In genomic region chr6:167345960-167346359, GRCh38 we compare ENCODE assay signal across 34 cellular contexts. TPM values are rescaled to one million over a fixed set of nuclear protein-coding genes. Genes with fewer than 3 reads are reported as not detected.
"Had no signal": no experiment of that assay in that cellular context is flagged by ENCODE, and none has a peak within 500 bp of the region (broad histone marks: within the 10 kb centered on the region; RNA-seq: fewer than 3 reads in every experiment).

No MANE protein-coding gene starts in this region.

- H3K36me3 Mint-ChIP-seq: naive thymus-derived CD4-positive, alpha-beta T cell; natural killer cell; stimulated activated memory B cell treated with anti-CD40 and anti-IgM and Interleukin-4, amounts not matched to agents 10 μg/mL and 1 μg/mL and 100 μg/mL, for 72 hours; type B pancreatic cell had no signal

- H3K4me2 ChIP-seq: neural progenitor cell, smooth muscle cell had no signal

- H2AFZ ChIP-seq: neural progenitor cell had no signal

- H3K9me3 ChIP-seq: pancreas, psoas muscle, spleen, suprapubic skin, testis, tibial artery, transverse colon, upper lobe of right lung, uterus had no signal

- H3K27ac ChIP-seq: neural progenitor cell, pancreas, psoas muscle, skin epidermis, spleen, suprapubic skin, testis, tibial artery, transverse colon, upper lobe of right lung, uterus had no signal

- H3K9me3 Mint-ChIP-seq: natural killer cell; nephron; stimulated activated memory B cell treated with anti-CD40 and anti-IgM and Interleukin-4, amounts not matched to agents 10 μg/mL and 1 μg/mL and 100 μg/mL, for 72 hours; stimulated activated naive CD8-positive, alpha-beta T cell treated with anti-CD3 and anti-CD28 coated beads, Interleukin-15, amount 100 ng/mL, for 72 hours; type B pancreatic cell had no signal

- H3K9ac ChIP-seq: neural progenitor cell had no signal

- H3K27ac Mint-ChIP-seq: naive thymus-derived CD4-positive, alpha-beta T cell; natural killer cell; nephron; neural progenitor cell; stimulated activated memory B cell treated with anti-CD40 and anti-IgM and Interleukin-4, amounts not matched to agents 10 μg/mL and 1 μg/mL and 100 μg/mL, for 72 hours; type B pancreatic cell had no signal

- H3K4me3 ChIP-seq: neural progenitor cell, pancreas, psoas muscle, skin epidermis, smooth muscle cell, spleen, suprapubic skin, testis, tibial artery, transverse colon, upper lobe of right lung, uterus had no signal

- ATAC-seq: naive thymus-derived CD4-positive, alpha-beta T cell; natural killer cell; pancreas; psoas muscle; right cardiac atrium; sciatic nerve; stimulated activated memory B cell treated with anti-CD40 and anti-IgM and Interleukin-4, amounts not matched to agents 10 μg/mL and 1 μg/mL and 100 μg/mL, for 72 hours; stimulated activated naive CD8-positive, alpha-beta T cell treated with anti-CD3 and anti-CD28 coated beads, Interleukin-15, amount 100 ng/mL, for 72 hours; stimulated activated naive CD8-positive, alpha-beta T cell treated with anti-CD3 and anti-CD28 coated beads, Interleukin-15, Interleukin-2, amounts not matched to agents 100 U/mL and 50 U/mL, for 24 hours; upper lobe of right lung had no signal

- DNase-seq: naive thymus-derived CD4-positive, alpha-beta T cell; natural killer cell; occipital lobe; pancreas; psoas muscle; right cardiac atrium; spleen; stimulated activated CD4-positive, alpha-beta T cell treated with anti-CD3 and anti-CD28 coated beads, Interleukin-12 subunit alpha, Interleukin-12 subunit beta, amount 100 ng/mL, for 4 hours; stimulated activated CD4-positive, alpha-beta T cell treated with anti-CD3 and anti-CD28 coated beads, Interleukin-1b, Interleukin-23, amount 100 ng/mL, for 48 hours; stimulated activated CD4-positive, alpha-beta T cell treated with anti-CD3 and anti-CD28 coated beads, Interleukin-4, amount 100 ng/mL, for 1 hour; stimulated activated CD4-positive, alpha-beta T cell treated with anti-CD3 and anti-CD28 coated beads, Interleukin-4, amount 100 ng/mL, for 4 hours; stimulated activated CD8-positive, alpha-beta memory T cell treated with anti-CD3 and anti-CD28 coated beads, Interleukin-4, amount 100 ng/mL, for 48 hours; stimulated activated naive CD4-positive, alpha-beta T cell; stimulated activated naive CD8-positive, alpha-beta T cell treated with anti-CD3 and anti-CD28 coated beads, Interleukin-15, amount 100 ng/mL, for 72 hours; stimulated activated naive CD8-positive, alpha-beta T cell treated with anti-CD3 and anti-CD28 coated beads, Interleukin-15, Interleukin-2, amounts not matched to agents 100 U/mL and 50 U/mL, for 24 hours; substantia nigra; testis; tibial artery; transverse colon; upper lobe of right lung; uterus had no signal

- H3K36me3 ChIP-seq: neural progenitor cell, pancreas, spleen, suprapubic skin, tibial artery, transverse colon, upper lobe of right lung, uterus had no signal

- H3K4me1 ChIP-seq: pancreas, psoas muscle, testis, uterus had no signal

- H3K27me3 ChIP-seq: pancreas, testis, transverse colon, upper lobe of right lung, uterus had no signal

- H3K4me3 Mint-ChIP-seq: naive thymus-derived CD4-positive, alpha-beta T cell; natural killer cell; nephron; neural progenitor cell; stimulated activated memory B cell treated with anti-CD40 and anti-IgM and Interleukin-4, amounts not matched to agents 10 μg/mL and 1 μg/mL and 100 μg/mL, for 72 hours; stimulated activated naive CD8-positive, alpha-beta T cell treated with anti-CD3 and anti-CD28 coated beads, Interleukin-15, amount 100 ng/mL, for 72 hours; type B pancreatic cell had no signal

RNA-seq across cellular contexts. Expression of gene TTLL2, which starts 21.1 kb away (rescaled TPM):
- total RNA-seq: naive thymus-derived CD4-positive, alpha-beta T cell; natural killer cell; osteocyte; pancreas; posterior vena cava; psoas muscle; renal cortical epithelial cell; right cardiac atrium; sciatic nerve; smooth muscle cell; spleen; suprapubic skin; transverse colon; upper lobe of right lung; urinary bladder; uterus had no signal
- polyA plus RNA-seq: naive thymus-derived CD4-positive, alpha-beta T cell; neural cell; pancreas; psoas muscle; right cardiac atrium; smooth muscle cell; spleen; urinary bladder had no signal

RNA-seq across cellular contexts. Expression of gene UNC93A, which starts 54.8 kb away (rescaled TPM):
- total RNA-seq: naive thymus-derived CD4-positive, alpha-beta T cell; natural killer cell; occipital lobe; osteocyte; pancreas; posterior vena cava; psoas muscle; renal cortical epithelial cell; right cardiac atrium; sciatic nerve; smooth muscle cell; spleen; transverse colon; upper lobe of right lung; urinary bladder had no signal
- polyA plus RNA-seq: naive thymus-derived CD4-positive, alpha-beta T cell; neural cell; pancreas; psoas muscle; right cardiac atrium; smooth muscle cell; spleen; urinary bladder had no signal
